In the genomic region with DNA sequence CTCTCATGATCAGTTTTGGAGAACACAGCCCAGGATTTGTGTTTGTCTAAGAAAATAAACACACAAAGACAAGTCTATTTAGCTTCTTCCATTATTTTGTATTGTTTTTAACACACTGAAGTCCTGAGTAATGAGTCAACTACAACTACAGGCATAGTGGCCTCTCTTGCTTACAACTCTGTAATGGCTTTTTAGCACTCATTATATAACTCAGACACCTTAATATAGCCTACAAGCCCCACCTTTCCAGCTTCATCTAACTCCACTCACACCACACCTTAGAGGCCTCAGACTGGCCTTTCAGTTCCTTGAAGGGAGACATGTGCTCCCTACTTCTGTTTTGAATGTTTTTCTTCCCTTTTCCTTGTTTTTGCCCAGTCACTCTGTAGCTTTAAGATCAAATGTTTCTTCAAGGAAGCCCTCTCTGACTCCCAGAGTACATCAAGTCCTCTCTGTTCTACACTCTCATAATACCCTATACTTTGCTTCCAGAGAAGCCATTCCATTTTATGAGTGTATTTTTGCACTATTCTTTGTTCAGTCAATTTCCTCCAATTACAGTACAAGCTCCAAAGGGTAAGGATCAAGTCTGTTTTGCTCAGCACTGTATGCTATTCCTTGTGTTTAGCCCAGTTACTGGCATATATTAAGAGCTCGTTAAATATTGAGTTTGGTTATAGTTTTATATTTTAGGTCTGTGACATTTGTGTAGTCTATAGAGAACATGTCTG, we compare ENCODE assay signal across 12 cellular contexts.
DNase-seq lines count a peak whose midpoint lies in the region; ATAC-seq and TF ChIP-seq lines count a peak whose summit lies in the region.
"Had no signal": no experiment of that assay in that cellular context is flagged by ENCODE, and none has a peak within 500 bp of the region (broad histone marks: within the 10 kb centered on the region; RNA-seq: fewer than 3 reads in every experiment).

No MANE protein-coding gene starts in this region.

- DNase-seq in NOMO-1 (lab: John Stamatoyannopoulos, UW; ENCODE audit: unreplicated experiment in 2 of 2), result peak; percentile 8 to 15
- DNase-seq in epithelial cell of esophagus (ENCODE audit: low read depth), result peak; percentile 55
- DNase-seq in progenitor cell of endocrine pancreas (ENCODE audit: low spot score, unreplicated experiment), result no peak
- no peak for DNase-seq in glutamatergic neuron
- DNase-seq in pons (ENCODE audit: low spot score), result no peak
- no peak for DNase-seq in HAP-1 (ENCODE audit: low spot score in 2 of 2)
- DNase-seq: activated T-cell treated with anti-CD3 and anti-CD28 coated beads, Interleukin-2, amount 50 U/mL, for 4 hours; amniotic stem cell had no signal

- peak; percentile 75 for ATAC-seq in GM19351 (IDR thresholded peaks at IDR 0.05; ENCODE audit: unreplicated experiment)
- ATAC-seq: activated CD4-positive, CD25-positive, alpha-beta regulatory T cell treated with anti-CD3 and anti-CD28 coated beads, Interleukin-2, amount 50 U/mL, for 24 hours; activated T-cell treated with anti-CD3 and anti-CD28 coated beads, Interleukin-2, amount 50 U/mL, for 4 hours had no signal

- no peaks in the 10 kb centered on the region for H3K36me3 ChIP-seq in HAP-1 (replicated peaks)
- H3K36me3 ChIP-seq: neural progenitor cell, suprapubic skin had no signal

- no peaks in the 10 kb centered on the region for H3K27me3 Mint-ChIP-seq in progenitor cell of endocrine pancreas
- H3K27me3 Mint-ChIP-seq in glutamatergic neuron (ENCODE audit: unreplicated experiment), result no peaks in the 10 kb centered on the region

- H3K4me3 ChIP-seq in epithelial cell of esophagus (ENCODE audit: low read length), result no peak overlapping the region
- no peak overlapping the region for H3K4me3 ChIP-seq in HAP-1
- H3K4me3 ChIP-seq: neural progenitor cell, suprapubic skin had no signal

- no peak overlapping the region for H3K4me3 Mint-ChIP-seq in progenitor cell of endocrine pancreas (ENCODE audit: low read depth)
- no peak overlapping the region for H3K4me3 Mint-ChIP-seq in glutamatergic neuron (ENCODE audit: unreplicated experiment)
- H3K4me3 Mint-ChIP-seq: activated T-cell treated with anti-CD3 and anti-CD28 coated beads, Interleukin-2, amount 50 U/mL, for 4 hours; neural progenitor cell had no signal

- no peaks in the 10 kb centered on the region for H3K27me3 ChIP-seq in HAP-1 (ENCODE audit: low read depth)
- H3K27me3 ChIP-seq: neural progenitor cell, suprapubic skin had no signal

- in situ Hi-C loops in HAP-1 (cut with MboI; ENCODE audit: low sequenced_read_pairs), result no loop called here

- H3K4me1 Mint-ChIP-seq in progenitor cell of endocrine pancreas (ENCODE audit: low read depth) (peaks cover 2% of the 10 kb centered on the region), glutamatergic neuron (ENCODE audit: low read depth, unreplicated experiment) (peaks cover 4% of the 10 kb centered on the region)
- H3K4me1 Mint-ChIP-seq: neural progenitor cell had no signal

- H3K27ac Mint-ChIP-seq in progenitor cell of endocrine pancreas, result peak overlapping the region; percentile 85
- H3K27ac Mint-ChIP-seq in glutamatergic neuron (ENCODE audit: unreplicated experiment), result no peak overlapping the region
- H3K27ac Mint-ChIP-seq: neural progenitor cell had no signal

- no peak for TF ChIP-seq CTCF in epithelial cell of esophagus (IDR thresholded peaks at IDR 0.05; ENCODE audit: insufficient read depth, low read depth, low read length, missing control alignments)
- TF ChIP-seq CTCF in progenitor cell of endocrine pancreas (IDR thresholded peaks at IDR 0.05; ENCODE audit: unreplicated experiment), result no peak
- TF ChIP-seq CTCF in glutamatergic neuron (IDR thresholded peaks at IDR 0.05; ENCODE audit: partially characterized antibody, unreplicated experiment), result no peak

- H3K36me3 Mint-ChIP-seq in progenitor cell of endocrine pancreas (ENCODE audit: insufficient read depth) (peaks cover 8% of the 10 kb centered on the region), glutamatergic neuron (ENCODE audit: unreplicated experiment) (no peaks in the 10 kb centered on the region)
- H3K36me3 Mint-ChIP-seq: neural progenitor cell had no signal

- H3K9me3 Mint-ChIP-seq in progenitor cell of endocrine pancreas (ENCODE audit: low read depth) (peaks cover 10% of the 10 kb centered on the region), glutamatergic neuron (ENCODE audit: unreplicated experiment) (no peaks in the 10 kb centered on the region)
- H3K9me3 Mint-ChIP-seq: neural progenitor cell had no signal

- H3K4me1 ChIP-seq in HAP-1, result peaks cover 8% of the 10 kb centered on the region
- H3K4me1 ChIP-seq: neural progenitor cell, suprapubic skin had no signal

- no peaks in the 10 kb centered on the region for H3K9me3 ChIP-seq in HAP-1
- H3K9me3 ChIP-seq: suprapubic skin had no signal

Comparison
In these comparisons a context has a peak if more than half of its experiments do, and no peak if none do; other contexts are left out.
1. DNase-seq: peak in NOMO-1 (2 of 2) and epithelial cell of esophagus (single experiment); none in progenitor cell of endocrine pancreas (single experiment), glutamatergic neuron (single experiment), pons (single experiment) and HAP-1 (0 of 2).